ENCODE assay signal across 28 cellular contexts in the genomic region with DNA sequence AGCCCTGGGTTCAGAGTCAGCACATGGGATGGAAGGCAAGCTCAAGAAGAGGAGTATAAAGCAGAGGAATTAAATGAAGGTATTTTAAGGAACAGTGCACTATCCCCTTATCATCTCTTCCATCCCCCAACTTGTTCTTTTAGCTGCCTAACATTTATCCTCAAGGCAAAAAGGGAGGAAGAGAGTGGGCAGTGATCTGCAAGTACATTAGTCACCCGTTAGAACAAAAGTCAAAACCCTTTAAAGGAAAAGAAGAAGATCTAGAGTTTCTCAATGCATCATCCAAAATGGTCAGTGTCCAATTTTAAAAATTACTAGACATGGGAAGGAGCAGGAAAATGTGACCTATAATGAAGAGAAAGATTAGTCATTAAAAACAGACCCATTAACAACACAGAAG.
A peak's percentile ranks its signal among the peaks of the same experiment; 100 is the strongest.
DNase-seq lines count a peak whose midpoint lies in the region; ATAC-seq and TF ChIP-seq lines count a peak whose summit lies in the region.
"Had no signal": no experiment of that assay in that cellular context is flagged by ENCODE, and none has a peak within 500 bp of the region (broad histone marks: within the 10 kb centered on the region; RNA-seq: fewer than 3 reads in every experiment).

No MANE protein-coding gene starts in this region.

- peaks cover 17% of the 10 kb centered on the region for H3K9me3 Mint-ChIP-seq in osteocyte (ENCODE audit: unreplicated experiment)
- H3K9me3 Mint-ChIP-seq: natural killer cell treated with Interleukin-12 subunit alpha and Interleukin-12 subunit beta and Interleukin-15 and Interleukin-18, amount 100 ng/mL, for 72 hours had no signal

- H3K4me3 Mint-ChIP-seq in osteocyte (ENCODE audit: unreplicated experiment), result no peak overlapping the region
- H3K4me3 Mint-ChIP-seq: effector memory CD8-positive, alpha-beta T cell; natural killer cell treated with Interleukin-12 subunit alpha and Interleukin-12 subunit beta and Interleukin-15 and Interleukin-18, amount 100 ng/mL, for 72 hours had no signal

- 0% methylated on average over 1 of the region's 1 CpG for WGBS in mammary epithelial cell (ENCODE audit: low coverage, missing lambda C conversion rate)
- WGBS in psoas muscle, 3 donors, result 47 to 59% (median 57%) methylated on average over 1 of the region's 1 CpG

- H3K27ac Mint-ChIP-seq in osteocyte (ENCODE audit: unreplicated experiment), result no peak overlapping the region
- H3K27ac Mint-ChIP-seq: activated naive CD4-positive, alpha-beta T cell treated with anti-CD3 and anti-CD28 coated beads, Interleukin-2, amount 50 U/mL, for 72 hours; natural killer cell treated with Interleukin-12 subunit alpha and Interleukin-12 subunit beta and Interleukin-15 and Interleukin-18, amount 100 ng/mL, for 72 hours had no signal

- intact Hi-C loops in mammary epithelial cell (cut with micrococcal nuclease) (no loop called here), psoas muscle (cut with DNase I) (no loop called here)

- DNase-seq in LHCN-M2 (ENCODE audit: low read depth) (peak; percentile 39), mammary epithelial cell (peak; percentile 23), foreskin keratinocyte (peak in 1 of 2 donors; percentile 32), osteocyte (ENCODE audit: extremely low spot score, unreplicated experiment) (no peak), psoas muscle (no peak), 8988T (no peak)
- DNase-seq in effector memory CD4-positive, alpha-beta T cell, result no peak
- DNase-seq: activated CD4-positive, alpha-beta T cell treated with anti-CD3 and anti-CD28 coated beads for 4 hours; activated T-cell treated with anti-CD3 and anti-CD28 coated beads for 4 hours; cortex of kidney; effector memory CD8-positive, alpha-beta T cell; erythroblast; gastrocnemius medialis; left cardiac atrium; NCI-H1436 treated with DMSO at 0.1 percent for 48 hours; NCI-H2081 treated with DMSO at 0.1 percent for 48 hours; SIG-M5; small intestine; stimulated activated naive CD4-positive, alpha-beta T cell treated with Interleukin-2 at 50 U/mL for 16 hours; T1000; upper lobe of right lung; WERI-Rb-1 had no signal

- peak overlapping the region; percentile 10; the same call in 1 of the 2 replicates for H3K27ac ChIP-seq in ACC112 (ENCODE audit: low read depth, low read length)
- H3K27ac ChIP-seq in mammary epithelial cell (ENCODE audit: insufficient read depth, low read depth, low read length), result no peak overlapping the region
- H3K27ac ChIP-seq in foreskin keratinocyte, result no peak overlapping the region
- no peak overlapping the region for H3K27ac ChIP-seq in effector memory CD4-positive, alpha-beta T cell (ENCODE audit: insufficient read depth, low read length, poor library complexity, severe bottlenecking)
- no peak overlapping the region for H3K27ac ChIP-seq in psoas muscle
- H3K27ac ChIP-seq: cardiac muscle cell, gastrocnemius medialis, hepatocyte, KMS-11, upper lobe of right lung, WERI-Rb-1 had no signal

- H3K4me1 Mint-ChIP-seq in osteocyte (ENCODE audit: unreplicated experiment), result peaks cover 21% of the 10 kb centered on the region

- peak overlapping the region; percentile 35 for H3K4me2 ChIP-seq in mammary epithelial cell (ENCODE audit: insufficient read depth, low read depth, low read length)
- H3K4me2 ChIP-seq: hepatocyte, KMS-11 had no signal

- H3K79me2 ChIP-seq in ACC112 (ENCODE audit: control insufficient read depth, insufficient read depth, low read length, unreplicated experiment) (no peaks in the 10 kb centered on the region), mammary epithelial cell (ENCODE audit: insufficient read depth, low read length) (no peaks in the 10 kb centered on the region)
- H3K79me2 ChIP-seq: hepatocyte had no signal

- H4K20me1 ChIP-seq in mammary epithelial cell (ENCODE audit: insufficient read depth, low read length), result no peaks in the 10 kb centered on the region

- H3K27me3 Mint-ChIP-seq in osteocyte (ENCODE audit: unreplicated experiment), result no peaks in the 10 kb centered on the region
- H3K27me3 Mint-ChIP-seq: effector memory CD8-positive, alpha-beta T cell; natural killer cell treated with Interleukin-12 subunit alpha and Interleukin-12 subunit beta and Interleukin-15 and Interleukin-18, amount 100 ng/mL, for 72 hours had no signal

- BruUV-seq in mammary epithelial cell (replicated peaks; lab: Mats Ljungman, UMichigan), result no TSS peak

- CTCF ChIA-PET in mammary epithelial cell (lab: Charles Lee; ENCODE audit: low non-redundant PET), result no interaction called here

- dilution Hi-C loops in mammary epithelial cell (cut with HindIII; ENCODE audit: low sequenced_read_pairs), result no loop called here

- in situ Hi-C loops in mammary epithelial cell (cut with MboI; ENCODE audit: low sequenced_read_pairs in 2 of 2), result no loop called here

- peaks cover 27% of the 10 kb centered on the region for H3K36me3 Mint-ChIP-seq in osteocyte (ENCODE audit: unreplicated experiment)
- H3K36me3 Mint-ChIP-seq: natural killer cell treated with Interleukin-12 subunit alpha and Interleukin-12 subunit beta and Interleukin-15 and Interleukin-18, amount 100 ng/mL, for 72 hours had no signal

- H3K4me1 ChIP-seq in ACC112 (ENCODE audit: control insufficient read depth, insufficient read depth, low read length, unreplicated experiment) (peaks cover 24% of the 10 kb centered on the region), mammary epithelial cell (ENCODE audit: insufficient read depth, low read length) (peaks cover 7% of the 10 kb centered on the region), foreskin keratinocyte (peaks cover 9% of the 10 kb centered on the region), psoas muscle (no peaks in the 10 kb centered on the region)
- H3K4me1 ChIP-seq in effector memory CD4-positive, alpha-beta T cell (ENCODE audit: control insufficient read depth, insufficient read depth, low read length, poor library complexity, severe bottlenecking), result no peaks in the 10 kb centered on the region
- H3K4me1 ChIP-seq: gastrocnemius medialis, upper lobe of right lung had no signal

- no peak for TF ChIP-seq CTCF in mammary epithelial cell (conservative IDR thresholded peaks at IDR 0.05 in 1 of 2, IDR thresholded peaks at IDR 0.05 in 1 of 2; ENCODE audit: extremely low read depth in 1 of 2, insufficient read depth in 1 of 2, low read depth in 1 of 2, low read length in 2 of 2)
- no peak for TF ChIP-seq CTCF in foreskin keratinocyte (conservative IDR thresholded peaks at IDR 0.05)
- TF ChIP-seq CTCF in osteocyte (IDR thresholded peaks at IDR 0.05), result no peak
- TF ChIP-seq CTCF in psoas muscle (IDR thresholded peaks at IDR 0.05), result no peak

- H3K4me3 ChIP-seq in ACC112 (ENCODE audit: low read depth, low read length) (no peak overlapping the region), mammary epithelial cell (replicated peaks in 1 of 3; ENCODE audit: insufficient read depth in 1 of 3, low read depth in 2 of 3, low read length in 3 of 3) (no peak overlapping the region), psoas muscle (no peak overlapping the region)
- no peak overlapping the region for H3K4me3 ChIP-seq in effector memory CD4-positive, alpha-beta T cell (ENCODE audit: insufficient read depth, low read depth, low read length, poor library complexity, severe bottlenecking)
- H3K4me3 ChIP-seq: cardiac muscle cell, gastrocnemius medialis, hepatocyte, upper lobe of right lung had no signal

- H3K36me3 ChIP-seq in ACC112 (ENCODE audit: insufficient read depth, low read length), result peaks cover 28% of the 10 kb centered on the region
- H3K36me3 ChIP-seq in mammary epithelial cell (ENCODE audit: insufficient read depth, low read length), result peaks cover 6% of the 10 kb centered on the region
- no peaks in the 10 kb centered on the region for H3K36me3 ChIP-seq in effector memory CD4-positive, alpha-beta T cell (ENCODE audit: control insufficient read depth, insufficient read depth, low read length)
- peaks cover 4 to 6% of the 10 kb centered on the region in 2 donors for H3K36me3 ChIP-seq in psoas muscle (ENCODE audit: insufficient read depth in 1 of 2, low read depth in 1 of 2)
- H3K36me3 ChIP-seq: cardiac muscle cell, gastrocnemius medialis, upper lobe of right lung, WERI-Rb-1 had no signal

- H3K27me3 ChIP-seq in ACC112 (ENCODE audit: insufficient read depth, low read length) (no peaks in the 10 kb centered on the region), mammary epithelial cell (ENCODE audit: insufficient read depth, low read length) (no peaks in the 10 kb centered on the region), foreskin keratinocyte (no peaks in the 10 kb centered on the region), psoas muscle (ENCODE audit: insufficient read depth in 3 of 3, low read length in 2 of 3) (no peaks in the 10 kb centered on the region)
- no peaks in the 10 kb centered on the region for H3K27me3 ChIP-seq in effector memory CD4-positive, alpha-beta T cell (replicated peaks; ENCODE audit: control insufficient read depth, insufficient read depth, low read length, poor library complexity, severe bottlenecking)
- H3K27me3 ChIP-seq: cardiac muscle cell, gastrocnemius medialis, hepatocyte, upper lobe of right lung had no signal

- ATAC-seq in foreskin keratinocyte (peak; percentile 41), psoas muscle (no peak)
- ATAC-seq: activated naive CD4-positive, alpha-beta T cell treated with anti-CD3 and anti-CD28 coated beads, Interleukin-2, amount 50 U/mL, for 72 hours; effector memory CD8-positive, alpha-beta T cell; gastrocnemius medialis; left cardiac atrium; natural killer cell treated with Interleukin-12 subunit alpha and Interleukin-12 subunit beta and Interleukin-15 and Interleukin-18, amount 100 ng/mL, for 72 hours; upper lobe of right lung had no signal

- no peak overlapping the region for H3K9ac ChIP-seq in mammary epithelial cell (ENCODE audit: insufficient read depth, low read length)
- H3K9ac ChIP-seq: KMS-11 had no signal

- H2AFZ ChIP-seq in ACC112 (ENCODE audit: low read length, unreplicated experiment), result no peak overlapping the region
- no peak overlapping the region for H2AFZ ChIP-seq in mammary epithelial cell (ENCODE audit: low read depth, low read length)
- H2AFZ ChIP-seq: hepatocyte had no signal

- H3K9me3 ChIP-seq in mammary epithelial cell (replicated peaks; ENCODE audit: insufficient read depth, low read length) (no peaks in the 10 kb centered on the region), psoas muscle (no peaks in the 10 kb centered on the region)
- H3K9me3 ChIP-seq in effector memory CD4-positive, alpha-beta T cell (ENCODE audit: control insufficient read depth, low read length), result no peaks in the 10 kb centered on the region
- H3K9me3 ChIP-seq: gastrocnemius medialis, upper lobe of right lung had no signal

Comparison
In these comparisons a context has a peak if more than half of its experiments do, and no peak if none do; other contexts are left out.
1. DNase-seq: peak in LHCN-M2 (single experiment) and mammary epithelial cell (single experiment); none in osteocyte (single experiment), effector memory CD4-positive, alpha-beta T cell (0 of 3), psoas muscle (0 of 2) and 8988T (single experiment).